Comparison of ENCODE assay signal across 14 cellular contexts in the genomic region with DNA sequence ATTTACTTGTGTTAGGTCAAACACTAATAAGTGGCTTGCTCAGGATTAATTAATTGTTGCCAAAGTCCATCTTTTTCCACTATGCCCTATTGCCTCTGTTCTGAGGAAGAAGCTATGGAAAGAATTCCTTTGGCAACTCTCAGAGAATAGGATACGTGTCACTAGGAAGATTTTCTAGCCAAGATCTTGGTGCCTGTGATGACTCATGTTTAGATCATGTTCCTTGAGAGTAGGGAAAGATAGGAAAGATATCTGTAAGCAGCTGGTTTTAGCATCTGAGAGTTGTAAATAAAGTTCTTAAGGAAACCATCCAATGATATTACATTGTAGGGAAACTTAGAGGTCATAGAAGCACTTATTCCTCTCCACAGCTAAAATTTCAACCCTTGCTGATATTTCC. TPM values are rescaled to one million over a fixed set of nuclear protein-coding genes. Genes with fewer than 3 reads are reported as not detected.
DNase-seq lines count a peak whose midpoint lies in the region; TF ChIP-seq lines count a peak whose summit lies in the region.
"Had no signal": no experiment of that assay in that cellular context is flagged by ENCODE, and none has a peak within 500 bp of the region (broad histone marks: within the 10 kb centered on the region; RNA-seq: fewer than 3 reads in every experiment).

No MANE protein-coding gene starts in this region.

- H3K36me3 ChIP-seq in BE2C (no peaks in the 10 kb centered on the region), HAP-1 (replicated peaks) (no peaks in the 10 kb centered on the region)

- H3K4me3 ChIP-seq in epithelial cell of esophagus (ENCODE audit: low read length): no peak overlapping the region
- no peak overlapping the region for H3K4me3 ChIP-seq in BE2C (ENCODE audit: low read depth, low read length)
- H3K4me3 ChIP-seq in HAP-1: no peak overlapping the region

- H3K9me3 ChIP-seq in BE2C (no peaks in the 10 kb centered on the region), HAP-1 (no peaks in the 10 kb centered on the region)

- no peaks in the 10 kb centered on the region for H3K4me1 ChIP-seq in BE2C
- H3K4me1 ChIP-seq in HAP-1: no peaks in the 10 kb centered on the region

- in situ Hi-C loops in Caki2 (cut with HindIII; ENCODE audit: low pct_unique_long_range_greater_than_20kb, low sequenced_read_pairs) (no loop called here), HAP-1 (cut with MboI; ENCODE audit: low sequenced_read_pairs) (no loop called here)

- DNase-seq in Caki2 (ENCODE audit: low read depth) (peak; percentile 62), NCI-H460 (ENCODE audit: extremely low read depth, low read depth) (peak; percentile 19), epithelial cell of esophagus (ENCODE audit: low read depth) (peak; percentile 85), non-pigmented ciliary epithelial cell (ENCODE audit: low read depth) (peak; percentile 87), BE2C (no peak), epidermal melanocyte (ENCODE audit: insufficient read length, low spot score) (no peak), HAP-1 (ENCODE audit: low spot score in 2 of 2) (no peak)
- DNase-seq in effector CD8-positive, alpha-beta T cell (lab: John Stamatoyannopoulos, UW): no peak
- DNase-seq: activated CD4-positive, CD25-positive, alpha-beta regulatory T cell; DND-41; NCI-H1048; stimulated activated CD4-positive, alpha-beta T cell treated with anti-CD3 and anti-CD28 coated beads, Interleukin-1b, Interleukin-23, amount 100 ng/mL, for 48 hours had no signal

- TF ChIP-seq CTCF in epithelial cell of esophagus (IDR thresholded peaks at IDR 0.05; ENCODE audit: insufficient read depth, low read depth, low read length, missing control alignments) (no peak), BE2C (IDR thresholded peaks at IDR 0.05; ENCODE audit: low read depth, low read length) (no peak)

- H3K27me3 ChIP-seq in BE2C (peaks cover 28% of the 10 kb centered on the region), HAP-1 (ENCODE audit: low read depth) (no peaks in the 10 kb centered on the region)

RNA-seq across cellular contexts. Expression of gene SLN, which starts 15.7 kb away (rescaled TPM):
- total RNA-seq in Caki2 (2014; rRNA removed; shearing (Covaris generic); ENCODE audit: low replicate concordance): not detected in 2 replicates
- total RNA-seq in NCI-H460 (2014; rRNA removed; shearing (Covaris generic)): not detected in 2 replicates
- not detected in 2 replicates for polyA plus RNA-seq in NCI-H460 (2014; cell fraction: nucleus; rRNA removed)
- polyA plus RNA-seq in BE2C (2012; ENCODE audit: insufficient read depth, insufficient read length, low read depth): not detected
- total RNA-seq: activated T-helper 2 cell treated with anti-CD3 and anti-CD28 coated beads, Interferon-gamma antibody, Interleukin-2, Interleukin-4, amounts not matched to agents 10 μg/mL and 5 μg/mL and 100 μg/mL, durations not matched to agents 14 hours and 24 hours and 36 hours; H1 had no signal
- polyA plus RNA-seq: H1 had no signal

Comparison
In these comparisons a context has a peak if more than half of its experiments do, and no peak if none do; other contexts are left out.
1. DNase-seq: peak in Caki2 (single experiment), NCI-H460 (single experiment), epithelial cell of esophagus (single experiment) and non-pigmented ciliary epithelial cell (single experiment); none in BE2C (single experiment), epidermal melanocyte (single experiment), effector CD8-positive, alpha-beta T cell (single experiment) and HAP-1 (0 of 2).